ENCODE assay signal across 14 cellular contexts in genomic region chr3:195892105-195892354, GRCh38. TPM values are rescaled to one million over a fixed set of nuclear protein-coding genes. Genes with fewer than 3 reads are reported as not detected.
DNase-seq lines count a peak whose midpoint lies in the region; ATAC-seq and TF ChIP-seq lines count a peak whose summit lies in the region.
"Had no signal": no experiment of that assay in that cellular context is flagged by ENCODE, and none has a peak within 500 bp of the region (broad histone marks: within the 10 kb centered on the region; RNA-seq: fewer than 3 reads in every experiment).

No MANE protein-coding gene starts in this region.

- ATAC-seq in GM23338 (no peak), omental fat pad (ENCODE audit: low FRiP score) (no peak)
- ATAC-seq: activated CD8-positive, alpha-beta T cell treated with anti-CD3 and anti-CD28 coated beads, Interleukin-2, amount 10 ng/mL, durations not matched to agents 7 days and 5 days had no signal

- no peak overlapping the region for H4K8ac ChIP-seq in mesenchymal stem cell (ENCODE audit: low read length)

- no peak overlapping the region for H2AK5ac ChIP-seq in mesenchymal stem cell (ENCODE audit: low read length, severe bottlenecking)

- no peak overlapping the region for H2BK5ac ChIP-seq in mesenchymal stem cell (ENCODE audit: low read depth, low read length, poor library complexity, severe bottlenecking)

- TF ChIP-seq CTCF in GM23338 (conservative IDR thresholded peaks at IDR 0.05; ENCODE audit: low read depth in 2 of 2) (no peak), stomach (IDR thresholded peaks at IDR 0.05) (no peak), omental fat pad (IDR thresholded peaks at IDR 0.05) (no peak)

- H3K36me3 ChIP-seq in GM23338 (ENCODE audit: insufficient read depth) (no peaks in the 10 kb centered on the region), mesenchymal stem cell (ENCODE audit: control insufficient read depth in 1 of 2, insufficient read depth in 2 of 2, low read depth in 1 of 2, low read length in 2 of 2) (peaks cover 6 to 24% of the 10 kb centered on the region in 2 experiments), stomach (peaks cover 0 to 11% (median 5%) of the 10 kb centered on the region in 4 donors), H7 (replicated peaks; ENCODE audit: control insufficient read depth, insufficient read depth, low read length) (peaks cover 4% of the 10 kb centered on the region)
- H3K36me3 ChIP-seq: Peyer's patch had no signal

- no peak overlapping the region for H2BK120ac ChIP-seq in mesenchymal stem cell (ENCODE audit: low read depth, low read length)

- H3K27me3 ChIP-seq in GM23338 (ENCODE audit: insufficient read depth) (no peaks in the 10 kb centered on the region), mesenchymal stem cell (ENCODE audit: control insufficient read depth in 1 of 2, insufficient read depth in 1 of 2, low read length in 2 of 2) (no peaks in the 10 kb centered on the region), stomach (no peaks in the 10 kb centered on the region), H7 (ENCODE audit: control insufficient read depth, insufficient read depth, low read length) (no peaks in the 10 kb centered on the region)
- H3K27me3 ChIP-seq: Peyer's patch had no signal

- WGBS in mesenchymal stem cell = 66% methylated on average over 9 of the region's 9 CpGs
- 24 to 44% (median 40%) methylated on average over 9 of the region's 9 CpGs for WGBS in stomach, 5 donors

- 0 out of 2 replicates have a peak overlapping the region, but pooled peaks have one; percentile 44 for H3K27ac Mint-ChIP-seq in GM23338
- H3K27ac Mint-ChIP-seq: activated CD8-positive, alpha-beta T cell treated with anti-CD3 and anti-CD28 coated beads, Interleukin-2, amount 10 ng/mL, durations not matched to agents 7 days and 5 days had no signal

- peaks cover 48% of the 10 kb centered on the region for H3K79me1 ChIP-seq in mesenchymal stem cell (replicated peaks; ENCODE audit: low read length, poor library complexity, severe bottlenecking)

- H3K36me3 Mint-ChIP-seq in GM23338 (ENCODE audit: low read depth) = peaks cover 5% of the 10 kb centered on the region; the same call in 1 of the 3 replicates

- no peaks in the 10 kb centered on the region for H3K9me2 ChIP-seq in GM23338 (ENCODE audit: insufficient read depth)

- H3K4me1 ChIP-seq in GM23338 (ENCODE audit: insufficient read depth) (peaks cover 19% of the 10 kb centered on the region), mesenchymal stem cell (ENCODE audit: control insufficient read depth, insufficient read depth, low read depth, low read length) (peaks cover 49% of the 10 kb centered on the region), stomach (peaks cover 47 to 73% (median 63%) of the 10 kb centered on the region in 4 donors)

- TF ChIP-seq EP300 in stomach (IDR thresholded peaks at IDR 0.05) = no peak

- H3K18ac ChIP-seq in mesenchymal stem cell (ENCODE audit: low read depth in 1 of 2, low read length in 2 of 2) = peak overlapping the region in 1 of 2 experiments; percentile 84

- H3K9ac ChIP-seq in mesenchymal stem cell (ENCODE audit: low read length) = peak overlapping the region; percentile 38

- no peak overlapping the region for H3K27ac ChIP-seq in GM23338 (ENCODE audit: low read depth)
- peak overlapping the region; percentile 83 for H3K27ac ChIP-seq in caudate nucleus (ENCODE audit: low read depth, low read length)
- no peak overlapping the region for H3K27ac ChIP-seq in mesenchymal stem cell (ENCODE audit: low read length, poor library complexity, severe bottlenecking)
- peak overlapping the region in 4 of 5 donors; percentile 16 to 90 (median 69) for H3K27ac ChIP-seq in stomach
- H3K27ac ChIP-seq: C4-2B had no signal

- DNase-seq in GM23338 (ENCODE audit: low spot score) (no peak), caudate nucleus (lab: John Stamatoyannopoulos, UW) (no peak), mesenchymal stem cell (no peak), stomach (no peak), H7 (no peak), omental fat pad (ENCODE audit: low spot score) (no peak), NCI-H524 (lab: John Stamatoyannopoulos, UW) (no peak), retina (no peak)
- DNase-seq: activated CD8-positive, alpha-beta T cell treated with anti-CD3 and anti-CD28 coated beads, Interleukin-2, amount 10 ng/mL, durations not matched to agents 7 days and 5 days; activated naive CD4-positive, alpha-beta T cell treated with Interleukin-2 at 50 U/mL for 16 hours; GDM1; NCI-H2171 had no signal

- H3K27me3 Mint-ChIP-seq in GM23338 (ENCODE audit: insufficient read depth, low read depth, poor library complexity) = peaks cover 10% of the 10 kb centered on the region

- H3K4me3 ChIP-seq in GM23338 (no peak overlapping the region), mesenchymal stem cell (ENCODE audit: insufficient read depth in 1 of 2, low read depth in 1 of 2, low read length in 2 of 2) (peak overlapping the region in 1 of 2 experiments; percentile 61), stomach (peak overlapping the region; percentile 32 to 37 (median 34)), H7 (ENCODE audit: insufficient read depth, low read depth, low read length) (no peak overlapping the region)

- peak overlapping the region in 1 of 2 experiments; percentile 2 for H2BK12ac ChIP-seq in mesenchymal stem cell (ENCODE audit: low read length in 2 of 2)

- H2BK15ac ChIP-seq in mesenchymal stem cell (ENCODE audit: low read depth, poor library complexity, severe bottlenecking) = no peak overlapping the region

- H3F3A ChIP-seq in GM23338 (replicated peaks; ENCODE audit: low read depth) = peaks cover 19% of the 10 kb centered on the region; the same call in 1 of the 2 replicates

- TF ChIP-seq POLR2A in stomach (IDR thresholded peaks at IDR 0.05) = no peak

- H3K4me3 Mint-ChIP-seq in GM23338 = no peak overlapping the region
- H3K4me3 Mint-ChIP-seq: activated CD8-positive, alpha-beta T cell treated with anti-CD3 and anti-CD28 coated beads, Interleukin-2, amount 10 ng/mL, durations not matched to agents 7 days and 5 days had no signal

- H4K20me1 ChIP-seq in GM23338 (replicated peaks; ENCODE audit: insufficient read depth) = no peaks in the 10 kb centered on the region; the same call in 1 of the 2 replicates

- no peak overlapping the region for H4K91ac ChIP-seq in mesenchymal stem cell (ENCODE audit: low read length)

- peak overlapping the region in 1 of 2 experiments; percentile 13 for H3K14ac ChIP-seq in mesenchymal stem cell (ENCODE audit: low read length in 2 of 2)

- H3K4me2 ChIP-seq in GM23338 = no peak overlapping the region
- H3K4me2 ChIP-seq in mesenchymal stem cell (ENCODE audit: low read length, poor library complexity, severe bottlenecking) = no peak overlapping the region

- intact Hi-C loops in stomach (cut with DNase I; ENCODE audit: low total_unique reads) = no loop called here

- H2AFZ ChIP-seq in GM23338 = no peak overlapping the region
- H2AFZ ChIP-seq in mesenchymal stem cell (ENCODE audit: low read depth, low read length) = no peak overlapping the region

- peaks cover 16% of the 10 kb centered on the region for H3K79me2 ChIP-seq in GM23338 (replicated peaks; ENCODE audit: insufficient read depth)

- H3K9me3 Mint-ChIP-seq in GM23338 = no peaks in the 10 kb centered on the region

- peak overlapping the region in 1 of 2 experiments; percentile 79 for H3K23ac ChIP-seq in mesenchymal stem cell (ENCODE audit: low read length in 2 of 2)

- H3K9me3 ChIP-seq in mesenchymal stem cell (ENCODE audit: control insufficient read depth, low read length) (no peaks in the 10 kb centered on the region), stomach (no peaks in the 10 kb centered on the region)
- H3K9me3 ChIP-seq: Peyer's patch had no signal

- H3K4me1 Mint-ChIP-seq in GM23338 = peaks cover 58% of the 10 kb centered on the region

- H3K4ac ChIP-seq in mesenchymal stem cell (ENCODE audit: low read depth in 1 of 2, low read length in 2 of 2) = peak overlapping the region in 1 of 2 experiments; percentile 13

TF ChIP-seq in GM23338, 12 proteins besides CTCF, POLR2A, EP300 and RAD21 (continues in another document):
- TF ChIP-seq, protein P1, sequence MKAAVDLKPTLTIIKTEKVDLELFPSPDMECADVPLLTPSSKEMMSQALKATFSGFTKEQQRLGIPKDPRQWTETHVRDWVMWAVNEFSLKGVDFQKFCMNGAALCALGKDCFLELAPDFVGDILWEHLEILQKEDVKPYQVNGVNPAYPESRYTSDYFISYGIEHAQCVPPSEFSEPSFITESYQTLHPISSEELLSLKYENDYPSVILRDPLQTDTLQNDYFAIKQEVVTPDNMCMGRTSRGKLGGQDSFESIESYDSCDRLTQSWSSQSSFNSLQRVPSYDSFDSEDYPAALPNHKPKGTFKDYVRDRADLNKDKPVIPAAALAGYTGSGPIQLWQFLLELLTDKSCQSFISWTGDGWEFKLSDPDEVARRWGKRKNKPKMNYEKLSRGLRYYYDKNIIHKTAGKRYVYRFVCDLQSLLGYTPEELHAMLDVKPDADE (IDR thresholded peaks at IDR 0.05) = no peak
- TF ChIP-seq ZNF331 (CRISPR knock-in tag; IDR thresholded peaks at IDR 0.05; ENCODE audit: low read depth) (no peak), NANOG (IDR thresholded peaks at IDR 0.05; ENCODE audit: borderline replicate concordance) (no peak), EZH2phosphoT487 (IDR thresholded peaks at IDR 0.05; ENCODE audit: unreplicated experiment) (no peak)

RNA-seq across cellular contexts. Expression of gene TNK2, which starts 16.3 kb away (rescaled TPM):
- 17.4 and 22.5 TPM in 2 replicates for total RNA-seq in GM23338 (2014; rRNA removed; shearing (Covaris generic))
- polyA plus RNA-seq in GM23338 (2016; fragmentation: Nextera tagmentation; extraction: Ambion mirVana) = 9.6 and 10.0 TPM in 2 replicates
- polyA plus RNA-seq in mesenchymal stem cell (2013, experiment 1 of 2) = 11.7 TPM
- polyA plus RNA-seq in mesenchymal stem cell (2013, experiment 2 of 2) = 11.4 TPM
- 100 to 1,000 TPM in 1 of 5 donors, 10 to 100 TPM in 3, 1 to 10 TPM in 1; 6.1 to 431 (median 42.6) TPM for total RNA-seq in stomach
- 10 to 100 TPM; 20.1 to 42.7 (median 34.5) TPM for polyA plus RNA-seq in stomach
- total RNA-seq in H7 (2014; rRNA removed; shearing (Covaris generic)) = 30.3 and 30.5 TPM in 2 replicates
- total RNA-seq in omental fat pad = 10 to 100 TPM; 12.6 to 26.6 (median 15.6) TPM

Comparison
In these comparisons a context has a peak if more than half of its experiments do, and no peak if none do; other contexts are left out.
1. H3K27ac ChIP-seq: peak in caudate nucleus (single experiment) and stomach (4 of 5); none in GM23338 (single experiment) and mesenchymal stem cell (single experiment).
2. H3K4me3 ChIP-seq: peak in stomach (4 of 4); none in GM23338 (single experiment) and H7 (single experiment).